Comparison of ENCODE assay signal across 24 cellular contexts in the genomic region with DNA sequence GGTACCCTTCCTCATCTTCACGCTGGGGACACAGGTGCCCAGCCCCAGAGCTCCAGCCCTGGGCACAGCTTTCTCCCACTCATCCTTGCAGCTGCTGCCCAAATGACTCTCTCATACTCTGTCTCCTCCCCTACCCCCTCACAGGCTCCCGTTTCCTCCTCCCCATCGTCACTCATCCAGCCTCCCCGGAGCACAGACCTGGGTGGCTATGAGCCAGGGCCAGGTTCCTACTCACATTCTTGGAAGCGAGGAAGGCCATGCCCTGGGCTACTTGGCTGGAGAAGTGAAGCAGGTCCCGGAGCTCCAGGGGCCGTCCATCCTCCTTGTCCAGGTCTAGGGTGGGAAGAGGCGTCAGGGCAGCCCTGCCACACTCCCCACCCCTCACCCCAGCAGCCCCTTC. TPM values are rescaled to one million over a fixed set of nuclear protein-coding genes. Genes with fewer than 3 reads are reported as not detected.
"Had no signal": no experiment of that assay in that cellular context is flagged by ENCODE, and none has a peak within 500 bp of the region (broad histone marks: within the 10 kb centered on the region; RNA-seq: fewer than 3 reads in every experiment).

No MANE protein-coding gene starts in this region.

- H3K27ac ChIP-seq: esophagus muscularis mucosa, gastroesophageal sphincter, pancreas had no signal

- H3K27me3 ChIP-seq: esophagus muscularis mucosa, gastroesophageal sphincter, heart left ventricle, pancreas, stomach, upper lobe of left lung had no signal

- ATAC-seq: activated naive CD8-positive, alpha-beta T cell treated with anti-CD3 and anti-CD28 coated beads, Interleukin-2, amount 50 U/mL, for 24 hours; activated T-cell treated with anti-CD3 and anti-CD28 coated beads, Interleukin-2, amount 50 U/mL, for 4 hours; gastroesophageal sphincter; heart left ventricle; left ventricle myocardium superior; mucosa of descending colon; naive thymus-derived CD4-positive, alpha-beta T cell; sciatic nerve had no signal

- H3K9me3 ChIP-seq: esophagus muscularis mucosa, gastroesophageal sphincter, heart left ventricle, mucosa of descending colon, pancreas, stomach, upper lobe of left lung had no signal

- H3K4me3 ChIP-seq: esophagus muscularis mucosa, gastroesophageal sphincter, heart left ventricle, mucosa of descending colon, pancreas, smooth muscle cell, stomach, upper lobe of left lung had no signal

- H3K9me3 Mint-ChIP-seq: activated CD4-positive, alpha-beta T cell treated with anti-CD3 and anti-CD28 coated beads, Interleukin-2, amount 10 ng/mL, durations not matched to agents 7 days and 5 days; activated naive CD8-positive, alpha-beta T cell treated with anti-CD3 and anti-CD28 coated beads, Interleukin-2, amount 50 U/mL, for 24 hours; activated T-cell treated with anti-CD3 and anti-CD28 coated beads, Interleukin-2, amount 50 U/mL, for 4 hours; memory B cell; naive thymus-derived CD4-positive, alpha-beta T cell had no signal

- H3K4me1 Mint-ChIP-seq: memory B cell had no signal

- H3K4me3 Mint-ChIP-seq: activated CD4-positive, alpha-beta T cell treated with anti-CD3 and anti-CD28 coated beads, Interleukin-2, amount 10 ng/mL, durations not matched to agents 7 days and 5 days; activated naive CD8-positive, alpha-beta T cell treated with anti-CD3 and anti-CD28 coated beads, Interleukin-2, amount 50 U/mL, for 24 hours; activated T-cell treated with anti-CD3 and anti-CD28 coated beads, Interleukin-2, amount 50 U/mL, for 4 hours; memory B cell; naive thymus-derived CD4-positive, alpha-beta T cell had no signal

- H3K27ac Mint-ChIP-seq: activated CD4-positive, alpha-beta T cell treated with anti-CD3 and anti-CD28 coated beads, Interleukin-2, amount 10 ng/mL, durations not matched to agents 7 days and 5 days; activated naive CD8-positive, alpha-beta T cell treated with anti-CD3 and anti-CD28 coated beads, Interleukin-2, amount 50 U/mL, for 24 hours had no signal

- H3K27me3 Mint-ChIP-seq: activated CD4-positive, alpha-beta T cell treated with anti-CD3 and anti-CD28 coated beads, Interleukin-2, amount 10 ng/mL, durations not matched to agents 7 days and 5 days; activated naive CD8-positive, alpha-beta T cell treated with anti-CD3 and anti-CD28 coated beads, Interleukin-2, amount 50 U/mL, for 24 hours; memory B cell; naive thymus-derived CD4-positive, alpha-beta T cell had no signal

- H3K4me1 ChIP-seq: esophagus muscularis mucosa, gastroesophageal sphincter, pancreas had no signal

- DNase-seq: activated CD4-positive, alpha-beta T cell treated with anti-CD3 and anti-CD28 coated beads, Interleukin-2, amount 10 ng/mL, durations not matched to agents 7 days and 5 days; activated CD8-positive, alpha-beta memory T cell treated with anti-CD3 and anti-CD28 coated beads, Interleukin-2, amount 50 U/mL, for 4 hours; activated naive CD8-positive, alpha-beta T cell treated with anti-CD3 and anti-CD28 coated beads, Interleukin-2, amount 50 U/mL, for 24 hours; activated T-cell treated with anti-CD3 and anti-CD28 coated beads, Interleukin-2, amount 50 U/mL, for 4 hours; aorta; cerebellar nuclear complex; cortex of kidney; effector CD4-positive, alpha-beta T cell; heart left ventricle; left ventricle myocardium superior; mucosa of descending colon; naive thymus-derived CD4-positive, alpha-beta T cell; stimulated activated CD4-positive, alpha-beta T cell treated with anti-CD3 and anti-CD28 coated beads, Interleukin-4, amount 100 ng/mL, for 1 hour; stomach; T-helper 1 cell; T1000; upper lobe of left lung had no signal

RNA-seq across cellular contexts. Expression of a gene that starts 29.3 kb away (rescaled TPM):
- total RNA-seq: bronchial epithelial cell had no signal
